Comparison of ENCODE assay signal across 8 cellular contexts in the genomic region with DNA sequence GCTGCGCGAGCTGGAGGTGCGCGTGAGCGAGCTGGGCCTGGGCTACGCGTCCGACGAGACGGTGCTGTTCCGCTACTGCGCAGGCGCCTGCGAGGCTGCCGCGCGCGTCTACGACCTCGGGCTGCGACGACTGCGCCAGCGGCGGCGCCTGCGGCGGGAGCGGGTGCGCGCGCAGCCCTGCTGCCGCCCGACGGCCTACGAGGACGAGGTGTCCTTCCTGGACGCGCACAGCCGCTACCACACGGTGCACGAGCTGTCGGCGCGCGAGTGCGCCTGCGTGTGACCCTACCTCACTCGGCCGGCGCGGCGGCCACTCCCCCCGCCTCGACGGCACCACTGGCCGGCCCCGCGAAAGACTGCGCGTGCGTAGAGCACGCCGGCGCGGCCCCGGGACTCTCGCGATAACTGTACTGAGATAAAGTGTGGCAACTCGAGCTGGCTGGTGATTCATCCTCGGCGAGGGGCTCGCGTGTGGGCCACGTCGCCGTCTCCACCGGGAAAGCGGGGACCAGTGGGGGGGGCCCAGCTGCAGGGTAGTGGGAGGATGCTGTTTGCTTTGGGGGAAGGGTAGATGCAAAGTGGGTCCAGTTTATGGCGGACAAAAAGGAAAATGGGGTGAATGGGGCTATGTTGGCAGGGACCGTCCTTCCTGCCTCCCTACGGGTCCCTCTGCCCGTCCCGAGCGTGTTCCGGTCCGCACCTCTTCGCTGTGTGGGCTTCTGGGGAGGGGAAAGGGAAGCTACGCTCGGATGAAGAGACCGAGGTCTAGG. TPM values are rescaled to one million over a fixed set of nuclear protein-coding genes. Genes with fewer than 3 reads are reported as not detected.
A peak's percentile ranks its signal among the peaks of the same experiment; 100 is the strongest.
DNase-seq lines count a peak whose midpoint lies in the region; ATAC-seq and TF ChIP-seq lines count a peak whose summit lies in the region.

No MANE protein-coding gene starts in this region.

- peak; percentile 64 for ATAC-seq in GM18868 (IDR thresholded peaks at IDR 0.05; ENCODE audit: unreplicated experiment)
- ATAC-seq in HG03095 (IDR thresholded peaks at IDR 0.05; ENCODE audit: unreplicated experiment), result peak; percentile 53
- ATAC-seq in left colon, result peak; percentile 76

- TF ChIP-seq CTCF in chondrocyte (IDR thresholded peaks at IDR 0.05), result peak; percentile 5

- in situ Hi-C loops in ACHN (cut with HindIII; ENCODE audit: low pct_ligation_motif_present, low pct_unique_long_range_greater_than_20kb, low sequenced_read_pairs), result no loop called here

- intact Hi-C loops in left colon (cut with DNase I, micrococcal nuclease), result no loop called here

- peaks cover 17% of the 10 kb centered on the region for H3K4me1 Mint-ChIP-seq in chondrocyte (ENCODE audit: low read depth)

- H3K27ac Mint-ChIP-seq in chondrocyte (ENCODE audit: unreplicated experiment), result peak overlapping the region; percentile 100

- no peaks in the 10 kb centered on the region for H3K9me3 Mint-ChIP-seq in chondrocyte (ENCODE audit: low read depth)

- H3K36me3 Mint-ChIP-seq in chondrocyte (ENCODE audit: low read depth), result no peaks in the 10 kb centered on the region

- H3K4me3 Mint-ChIP-seq in chondrocyte (ENCODE audit: unreplicated experiment), result peak overlapping the region; percentile 99

- peak; percentile 91 for DNase-seq in ACHN
- DNase-seq in NCI-H2227 (lab: John Stamatoyannopoulos, UW; ENCODE audit: unreplicated experiment), result peak; percentile 97
- DNase-seq in activated CD4-positive, CD25-positive, alpha-beta regulatory T cell treated with anti-CD3 and anti-CD28 coated beads, Interleukin-2, amount 50 U/mL, for 72 hours, result peak; percentile 97
- no peak for DNase-seq in chondrocyte (ENCODE audit: low spot score)
- peak; percentile 93 for DNase-seq in left colon
- DNase-seq in stimulated activated CD4-positive, alpha-beta T cell treated with anti-CD3 and anti-CD28 coated beads, Interleukin-15, amount 100 ng/mL, for 48 hours (ENCODE audit: low read depth in 2 of 2), result peak; percentile 89 to 97

- H3K27me3 Mint-ChIP-seq in chondrocyte (ENCODE audit: low read depth), result no peaks in the 10 kb centered on the region

RNA-seq across cellular contexts. Expression of a gene that starts 11.4 kb away (rescaled TPM):
- not detected in 3 replicates for total RNA-seq in chondrocyte
- 10 to 100 TPM; 61.6 to 74.8 TPM for total RNA-seq in left colon

RNA-seq across cellular contexts. Expression of a gene that starts 23.2 kb away (rescaled TPM):
- total RNA-seq in chondrocyte (not detected in 3 replicates), left colon (100 to 1,000 TPM; 224 to 253 TPM)

RNA-seq across cellular contexts. Expression of a gene that starts 23.2 kb away (rescaled TPM):
- total RNA-seq in chondrocyte (0.54 to 0.77 TPM in 2 of 3 replicates, not detected in the other), left colon (1 to 10 TPM; 1.2 to 1.7 TPM)

RNA-seq across cellular contexts. Expression of a gene that starts 37.1 kb away (rescaled TPM):
- total RNA-seq in chondrocyte (14.8 to 19.4 TPM (median 18.4 TPM) in 3 replicates), left colon (10 to 100 TPM; 24.8 to 39.4 TPM)

RNA-seq across cellular contexts. Expression of a gene that starts 42.3 kb away (rescaled TPM):
- total RNA-seq in chondrocyte (not detected in 3 replicates), left colon (not detected)

Comparison
In these comparisons a context has a peak if more than half of its experiments do, and no peak if none do; other contexts are left out.
1. RNA of a gene that starts 11.4 kb away (total RNA-seq): 61.6 to 74.8 TPM in left colon; not detected in chondrocyte; every median in the first group is over 10 times any median in the second.
2. RNA of a gene that starts 23.2 kb away (total RNA-seq): 224 to 253 TPM in left colon; not detected in chondrocyte; every median in the first group is over 100 times any median in the second.
3. Peak in every context shown above with its lines, with median percentiles within 50 percentile points of each other: ATAC-seq.